ENCODE assay signal across 9 cellular contexts in genomic region chr7:141585592-141586510, GRCh38.
DNase-seq lines count a peak whose midpoint lies in the region; ATAC-seq and TF ChIP-seq lines count a peak whose summit lies in the region.
"Had no signal": no experiment of that assay in that cellular context is flagged by ENCODE, and none has a peak within 500 bp of the region (broad histone marks: within the 10 kb centered on the region; RNA-seq: fewer than 3 reads in every experiment).

No MANE protein-coding gene starts in this region.

- TF ChIP-seq CTCF in choroid plexus epithelial cell (conservative IDR thresholded peaks at IDR 0.05; ENCODE audit: low read depth, low read length): no peak

- peak; percentile 90 for ATAC-seq in GM21447 (IDR thresholded peaks at IDR 0.05; ENCODE audit: unreplicated experiment)

- H3K4me1 ChIP-seq in HUES6 (ENCODE audit: control insufficient read depth, insufficient read depth, low read length): peaks cover 42% of the 10 kb centered on the region
- H3K4me1 ChIP-seq: parathyroid adenoma had no signal

- peak overlapping the region; percentile 95 for H3K27ac ChIP-seq in HUES6 (ENCODE audit: low read depth, low read length)
- H3K27ac ChIP-seq: parathyroid adenoma had no signal

- peaks cover 13% of the 10 kb centered on the region for H3K9me3 ChIP-seq in HUES6 (ENCODE audit: control insufficient read depth, insufficient read depth, low read depth, low read length)

- peak overlapping the region; percentile 83 for H3K9ac ChIP-seq in HUES6 (ENCODE audit: low read length)
- H3K9ac ChIP-seq: parathyroid adenoma had no signal

- H3K27me3 ChIP-seq in HUES6 (ENCODE audit: control insufficient read depth, insufficient read depth, low read length): no peaks in the 10 kb centered on the region

- DNase-seq in EL: peak; percentile 95
- peak; percentile 98 for DNase-seq in choroid plexus epithelial cell (ENCODE audit: low read depth)
- DNase-seq in stimulated activated CD4-positive, alpha-beta T cell treated with anti-CD3 and anti-CD28 coated beads, Interleukin-4, amount 100 ng/mL, for 48 hours (ENCODE audit: low read depth in 2 of 2): peak; percentile 19 to 50
- no peak for DNase-seq in hypothalamus (lab: John Stamatoyannopoulos, UW)
- no peak for DNase-seq in DMS153 (lab: John Stamatoyannopoulos, UW)
- DNase-seq in NCI-H69 (lab: John Stamatoyannopoulos, UW): no peak

- peaks cover 4% of the 10 kb centered on the region; the same call in 1 of the 2 replicates for H3K36me3 ChIP-seq in HUES6 (ENCODE audit: control insufficient read depth, insufficient read depth, low read length)

- H3K4me3 ChIP-seq in HUES6 (ENCODE audit: low read depth, low read length) (peak overlapping the region; percentile 31), choroid plexus epithelial cell (ENCODE audit: low read depth, low read length) (no peak overlapping the region)

Comparison
In these comparisons a context has a peak if more than half of its experiments do, and no peak if none do; other contexts are left out.
1. DNase-seq: peak in EL (single experiment), choroid plexus epithelial cell (single experiment) and stimulated activated CD4-positive, alpha-beta T cell treated with anti-CD3 and anti-CD28 coated beads, Interleukin-4, amount 100 ng/mL, for 48 hours (2 of 2); none in hypothalamus (0 of 51), DMS153 (single experiment) and NCI-H69 (single experiment).